Comparison of ENCODE assay signal across 8 cellular contexts in the genomic region with DNA sequence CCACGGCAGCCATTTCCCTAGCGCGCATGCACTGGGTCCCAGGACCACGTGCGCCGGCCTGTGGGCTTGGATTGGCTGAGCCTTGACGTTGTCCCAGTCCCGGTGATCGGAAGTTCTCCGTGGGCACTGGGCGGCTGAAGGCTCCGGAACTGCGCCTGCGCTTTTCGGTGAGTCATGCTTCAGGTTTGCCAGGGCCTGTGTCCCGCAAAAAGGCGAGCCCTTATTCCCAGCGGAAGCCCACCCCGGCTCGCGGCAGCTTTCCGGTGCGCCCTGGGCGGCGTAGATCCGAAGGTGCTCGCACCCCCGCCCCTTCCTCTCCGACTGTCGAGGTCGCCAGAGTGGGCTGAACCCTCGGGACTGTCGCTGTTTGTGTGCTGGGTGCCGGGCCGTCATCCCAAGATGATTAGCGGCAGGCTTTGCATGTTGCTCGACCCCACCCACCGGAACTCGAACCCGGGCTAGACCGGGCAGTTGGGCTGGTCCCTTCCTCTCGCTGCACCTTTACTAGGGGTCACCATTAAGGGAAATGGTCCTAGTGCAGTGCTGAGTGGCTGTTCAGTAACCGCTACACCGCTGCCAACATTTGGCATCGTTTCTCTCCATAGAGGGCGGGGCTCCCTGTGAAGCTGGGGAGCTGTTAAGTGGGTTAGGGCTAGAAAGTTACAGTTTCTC. TPM values are rescaled to one million over a fixed set of nuclear protein-coding genes. Genes with fewer than 3 reads are reported as not detected.
A peak's percentile ranks its signal among the peaks of the same experiment; 100 is the strongest.
DNase-seq lines count a peak whose midpoint lies in the region; ATAC-seq and TF ChIP-seq lines count a peak whose summit lies in the region.

TSS of gene TCEANC (plus strand) at position 120 of the 672 bp plus-strand sequence. CDS start 9,368 bp downstream, outside the sequence.

- H3K27me3 ChIP-seq in BLaER1, result peaks cover 89% of the 10 kb centered on the region
- H3K27me3 ChIP-seq in colonic mucosa, result no peaks in the 10 kb centered on the region

- peaks cover 90% of the 10 kb centered on the region for H4K20me1 ChIP-seq in BLaER1

- H3K36me3 ChIP-seq in BLaER1 (no peaks in the 10 kb centered on the region), colonic mucosa (no peaks in the 10 kb centered on the region)

- peak within 1 kb of the TSS; percentile 80 for H3K4me2 ChIP-seq in BLaER1

- peak within 1 kb of the TSS; percentile 69 for H3K9ac ChIP-seq in BLaER1
- peak within 1 kb of the TSS; percentile 72 to 82 for H3K9ac ChIP-seq in colonic mucosa (ENCODE audit: low read depth in 2 of 2, low read length in 2 of 2)

- intact Hi-C loops in colonic mucosa (cut with DNase I), result no loop called here

- TF ChIP-seq CTCF in colonic mucosa (IDR thresholded peaks at IDR 0.05), result no peak

- H3K4me3 ChIP-seq in BLaER1, result peak within 1 kb of the TSS; percentile 74
- H3K4me3 ChIP-seq in colonic mucosa, result peak within 1 kb of the TSS; percentile 58

- H3K4me1 ChIP-seq in BLaER1 (peaks cover 29% of the 10 kb centered on the region), colonic mucosa (peaks cover 14% of the 10 kb centered on the region)

- ATAC-seq in HG03457 (IDR thresholded peaks at IDR 0.05; ENCODE audit: unreplicated experiment), result peak; percentile 82

- H3K27ac ChIP-seq in BLaER1 (peak within 1 kb of the TSS; percentile 47), colonic mucosa (peak within 1 kb of the TSS; percentile 95)

- peak; percentile 81 for DNase-seq in GM19240 (ENCODE audit: insufficient read length, low spot score)
- peak; percentile 96 to 98 for DNase-seq in NCI-H526 (lab: John Stamatoyannopoulos, UW)
- DNase-seq in activated CD4-positive, alpha-beta T cell treated with anti-CD3 and anti-CD28 coated beads for 48 hours, result peak; percentile 94
- peak; percentile 96 for DNase-seq in colonic mucosa
- DNase-seq in kidney tubule cell (ENCODE audit: low spot score), result peak; percentile 98
- peak; percentile 68 to 72 for DNase-seq in stimulated activated CD4-positive, alpha-beta T cell treated with anti-CD3 and anti-CD28 coated beads, Interleukin-1b, Interleukin-23, amount 100 ng/mL, for 1 hour (ENCODE audit: low read depth in 2 of 2)

- no peaks in the 10 kb centered on the region for H3K9me3 ChIP-seq in BLaER1
- no peaks in the 10 kb centered on the region for H3K9me3 ChIP-seq in colonic mucosa

RNA-seq across cellular contexts. Expression of gene TCEANC, which starts in this region (rescaled TPM):
- total RNA-seq in colonic mucosa, result 1 to 10 TPM; 2.9 to 3.5 TPM

Comparison
In these comparisons a context has a peak if more than half of its experiments do, and no peak if none do; other contexts are left out.
1. Peak in every context shown above with its lines: DNase-seq, ATAC-seq, H3K4me3 ChIP-seq and H3K27ac ChIP-seq.